13 cellular contexts compared by ENCODE assay signal in the genomic region with DNA sequence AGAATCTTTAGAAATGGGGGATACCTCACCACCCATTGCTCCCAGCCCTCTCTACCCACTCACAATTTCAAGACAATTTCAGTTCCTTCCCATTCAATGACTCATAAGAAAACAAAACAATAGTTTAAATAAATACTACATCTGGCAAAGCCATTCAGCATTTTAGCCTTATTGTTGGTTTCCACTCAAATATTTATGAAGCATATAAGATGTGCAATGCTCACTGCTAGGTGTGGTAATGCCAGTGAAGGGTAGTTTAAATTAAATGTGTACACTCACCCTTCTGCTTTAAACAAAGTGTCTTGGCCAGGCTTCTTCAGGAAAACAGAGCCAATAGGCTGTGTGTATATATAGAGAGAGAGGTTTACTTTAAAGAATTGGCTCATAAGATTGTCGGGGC. TPM values are rescaled to one million over a fixed set of nuclear protein-coding genes. Genes with fewer than 3 reads are reported as not detected.
A peak's percentile ranks its signal among the peaks of the same experiment; 100 is the strongest.
DNase-seq lines count a peak whose midpoint lies in the region; ATAC-seq, FAIRE-seq and TF ChIP-seq lines count a peak whose summit lies in the region.
"Had no signal": no experiment of that assay in that cellular context is flagged by ENCODE, and none has a peak within 500 bp of the region (broad histone marks: within the 10 kb centered on the region; RNA-seq: fewer than 3 reads in every experiment).

No MANE protein-coding gene starts in this region.

- intact Hi-C loops in GM12878 (cut with micrococcal nuclease; ENCODE audit: unreplicated experiment) (no loop called here), upper lobe of right lung (cut with DNase I) (no loop called here)

- H2AFZ ChIP-seq in GM12878 (ENCODE audit: control insufficient read depth, low read depth, low read length): no peak overlapping the region

- no peak overlapping the region for H3K4me2 ChIP-seq in GM12878 (ENCODE audit: control insufficient read depth, insufficient read depth)

- no peaks in the 10 kb centered on the region for H3K79me2 ChIP-seq in GM12878 (ENCODE audit: control insufficient read depth, insufficient read depth, low read length)

- H3K9ac ChIP-seq in GM12878 (ENCODE audit: control insufficient read depth, insufficient read depth, low read length) (no peak overlapping the region), stomach smooth muscle (ENCODE audit: low read length in 2 of 2) (no peak overlapping the region)

- TF ChIP-seq RAD21 in GM12878 (IDR thresholded peaks at IDR 0.05; ENCODE audit: insufficient read depth, low read depth, low read length): no peak

- H3K36me3 ChIP-seq in GM12878 (ENCODE audit: control insufficient read depth in 2 of 2, insufficient read depth in 2 of 2, low read length in 1 of 2) (no peaks in the 10 kb centered on the region), stomach smooth muscle (ENCODE audit: control insufficient read depth in 2 of 2, insufficient read depth in 2 of 2, low read length in 2 of 2) (no peaks in the 10 kb centered on the region), upper lobe of right lung (no peaks in the 10 kb centered on the region)
- no peaks in the 10 kb centered on the region for H3K36me3 ChIP-seq in effector memory CD4-positive, alpha-beta T cell (ENCODE audit: control insufficient read depth, insufficient read depth, low read length)
- H3K36me3 ChIP-seq: prostate gland had no signal

- no peaks in the 10 kb centered on the region for H3K9me3 ChIP-seq in GM12878 (replicated peaks; ENCODE audit: control insufficient read depth, insufficient read depth, low read length)
- H3K9me3 ChIP-seq in stomach smooth muscle (ENCODE audit: control insufficient read depth in 2 of 2, low read length in 2 of 2): no peaks in the 10 kb centered on the region
- no peaks in the 10 kb centered on the region for H3K9me3 ChIP-seq in upper lobe of right lung
- H3K9me3 ChIP-seq in effector memory CD4-positive, alpha-beta T cell (ENCODE audit: control insufficient read depth, low read length): no peaks in the 10 kb centered on the region
- H3K9me3 ChIP-seq: prostate gland had no signal

- 85% methylated on average over 1 of the region's 1 CpG for whole genome bisulfite sequencing in GM12878 (ENCODE audit: insufficient coverage, insufficient replicate concordance, low lambda C conversion rate, missing lambda C conversion rate)

- FAIRE-seq in GM12878 (lab: Jason Lieb, UNC) (no peak), GM12892 (lab: Jason Lieb, UNC) (no peak)
- FAIRE-seq: islet of Langerhans had no signal

- H3K4me1 ChIP-seq in GM12878 (ENCODE audit: control insufficient read depth, insufficient read depth, low read length): peaks cover 12% of the 10 kb centered on the region
- peaks cover 52% of the 10 kb centered on the region for H3K4me1 ChIP-seq in stomach smooth muscle (ENCODE audit: control insufficient read depth, insufficient read depth, low read length)
- peaks cover 34% of the 10 kb centered on the region for H3K4me1 ChIP-seq in upper lobe of right lung
- no peaks in the 10 kb centered on the region for H3K4me1 ChIP-seq in effector memory CD4-positive, alpha-beta T cell (ENCODE audit: control insufficient read depth, insufficient read depth, low read length, poor library complexity, severe bottlenecking)
- H3K4me1 ChIP-seq: prostate gland had no signal

- SMC1A ChIA-PET in GM12878 (lab: Charles Lee; ENCODE audit: uncharacterized antibody, unreplicated experiment): interaction anchor here (1.1 kb wide), 1 partner anchor 36 kb away, joined by 4 read pairs; no protein-coding TSS in a partner anchor

- RAD21 ChIA-PET in GM12878 (lab: Charles Lee; ENCODE audit: unreplicated experiment): no interaction called here

- H3K27me3 ChIP-seq in GM12878 (replicated peaks in 1 of 2; ENCODE audit: control insufficient read depth in 2 of 2, insufficient read depth in 2 of 2, low read length in 1 of 2): no peaks in the 10 kb centered on the region
- H3K27me3 ChIP-seq in stomach smooth muscle (ENCODE audit: control insufficient read depth in 1 of 2, insufficient read depth in 2 of 2, low read length in 2 of 2): no peaks in the 10 kb centered on the region
- H3K27me3 ChIP-seq in upper lobe of right lung: no peaks in the 10 kb centered on the region
- no peaks in the 10 kb centered on the region for H3K27me3 ChIP-seq in effector memory CD4-positive, alpha-beta T cell (replicated peaks; ENCODE audit: control insufficient read depth, insufficient read depth, low read length, poor library complexity, severe bottlenecking)

- POLR2A ChIA-PET in GM12878 (lab: Charles Lee): no interaction called here

- DNase-seq in DMS53 (lab: John Stamatoyannopoulos, UW): peak; percentile 25
- no peak for DNase-seq in DMS53 treated with DMSO at 0.1 percent for 48 hours (lab: John Stamatoyannopoulos, UW; ENCODE audit: unreplicated experiment)
- no peak for DNase-seq in GM12878 (ENCODE audit: low read depth, low spot score)
- peak; percentile 56 for DNase-seq in fibroblast of villous mesenchyme (ENCODE audit: low read depth)
- DNase-seq in upper lobe of right lung: no peak
- DNase-seq in effector memory CD4-positive, alpha-beta T cell: no peak
- DNase-seq in GM12892 (ENCODE audit: insufficient read length): no peak
- DNase-seq: activated T-cell treated with anti-CD3 and anti-CD28 coated beads, Interleukin-2, amount 50 U/mL, for 1 hour; T-cell had no signal

- H4K20me1 ChIP-seq in GM12878 (ENCODE audit: control insufficient read depth, insufficient read depth): no peaks in the 10 kb centered on the region

- no peak overlapping the region for H3K4me3 ChIP-seq in GM12878
- H3K4me3 ChIP-seq in fibroblast of villous mesenchyme (ENCODE audit: low read depth, low read length): no peak overlapping the region
- H3K4me3 ChIP-seq in stomach smooth muscle (ENCODE audit: low read length in 2 of 2): no peak overlapping the region
- no peak overlapping the region for H3K4me3 ChIP-seq in upper lobe of right lung
- H3K4me3 ChIP-seq in effector memory CD4-positive, alpha-beta T cell (ENCODE audit: insufficient read depth, low read depth, low read length, poor library complexity, severe bottlenecking): no peak overlapping the region
- H3K4me3 ChIP-seq: prostate gland had no signal

- H3K27ac ChIP-seq in GM12878 (ENCODE audit: control insufficient read depth, insufficient read depth) (no peak overlapping the region), stomach smooth muscle (ENCODE audit: low read length) (peak overlapping the region; percentile 75), upper lobe of right lung (no peak overlapping the region)
- H3K27ac ChIP-seq in effector memory CD4-positive, alpha-beta T cell (ENCODE audit: insufficient read depth, low read length, poor library complexity, severe bottlenecking): no peak overlapping the region
- H3K27ac ChIP-seq: 22Rv1, prostate gland had no signal

- TF ChIP-seq CTCF in GM12878 (IDR thresholded peaks at IDR 0.05 in 2 of 3, conservative IDR thresholded peaks at IDR 0.05 in 1 of 3; ENCODE audit: control insufficient read depth in 2 of 3, extremely low read depth in 1 of 3, insufficient read depth in 1 of 3, low read depth in 3 of 3, low read length in 3 of 3): no peak
- TF ChIP-seq CTCF in fibroblast of villous mesenchyme (IDR thresholded peaks at IDR 0.05; ENCODE audit: insufficient read depth, low read depth, low read length): no peak
- TF ChIP-seq CTCF in upper lobe of right lung (IDR thresholded peaks at IDR 0.05): no peak

- no TSS peak for BruUV-seq in GM12878 (replicated peaks; lab: Mats Ljungman, UMichigan)

- no peak for TF ChIP-seq EP300 in GM12878 (IDR thresholded peaks at IDR 0.05; ENCODE audit: borderline replicate concordance in 1 of 2, control insufficient read depth in 1 of 2, low read depth in 2 of 2, low read length in 2 of 2)

- in situ Hi-C loops in GM12878 (cut with MboI): no loop called here

- CTCF ChIA-PET in GM12878 (lab: Yijun Ruan, JAX): no interaction called here

- ATAC-seq in GM12878: peak; percentile 9; the same call in 1 of the 3 replicates
- no peak for ATAC-seq in upper lobe of right lung
- ATAC-seq: T-cell had no signal

- TF ChIP-seq POLR2A in GM12878 (IDR thresholded peaks at IDR 0.05; ENCODE audit: low read depth, low read length): no peak
- TF ChIP-seq POLR2A in GM12892 (IDR thresholded peaks at IDR 0.05; ENCODE audit: low read depth, low read length): no peak

TF ChIP-seq in GM12878, 131 proteins besides CTCF, POLR2A, EP300 and RAD21:
- TF ChIP-seq SPI1 (IDR thresholded peaks at IDR 0.05; ENCODE audit: borderline replicate concordance, insufficient read depth, low read depth, low read length) (peak; percentile 68), STAT3 (IDR thresholded peaks at IDR 0.05; ENCODE audit: low read depth, low read length) (no peak)
TF ChIP-seq in GM12878: peak in this region for 1.

RNA-seq across cellular contexts. Expression of gene INO80C, which starts 37.0 kb away (rescaled TPM):
- total RNA-seq in GM12878 (2013; cell fraction: nucleolus; rRNA removed): 39.2 and 40.2 TPM in 2 replicates
- total RNA-seq in GM12878 (2014; rRNA removed): 9.8 and 9.9 TPM in 2 replicates
- 16.0 and 18.1 TPM in 2 replicates for total RNA-seq in GM12878 (2014; rRNA removed; fragmentation: Illumina TruSeq; extraction: Trizol)
- total RNA-seq in GM12878 (2021): 29.3 and 30.7 TPM in 2 replicates
- polyA plus RNA-seq in GM12878 (2011; ENCODE audit: low read depth): 17.9 TPM
- 31.3 and 31.6 TPM in 2 replicates for polyA plus RNA-seq in GM12878 (2011; rRNA removed)
- polyA plus RNA-seq in GM12878 (2011; cell fraction: cytosol; rRNA removed): 27.9 and 34.4 TPM in 2 replicates
- 29.8 and 31.2 TPM in 2 replicates for polyA plus RNA-seq in GM12878 (2011; cell fraction: nucleus; rRNA removed)
- polyA plus RNA-seq in GM12878 (2012): 15.2 and 16.8 TPM in 2 replicates
- 32.8 and 34.2 TPM in 2 replicates for polyA plus RNA-seq in GM12878 (2014; fragmentation: Illumina TruSeq; extraction: Trizol)
- 10 to 100 TPM; 25.0 to 31.6 TPM for polyA plus RNA-seq in GM12878 (2014; fragmentation: Nextera tagmentation; extraction: Ambion mirVana)
- polyA plus RNA-seq in GM12878 (2014; rRNA removed): 29.7 and 43.2 TPM in 2 replicates
- 10 to 100 TPM; 28.3 to 30.9 TPM for polyA plus RNA-seq in GM12878 (2016; fragmentation: Nextera tagmentation; extraction: Ambion mirVana)
- 13.2 and 19.6 TPM in 2 replicates for polyA minus RNA-seq in GM12878 (2011; rRNA and poly(A)+ RNA removed)
- polyA minus RNA-seq in GM12878 (2011; cell fraction: cytosol; rRNA and poly(A)+ RNA removed): 4.9 and 10.4 TPM in 2 replicates
- 9.2 and 15.2 TPM in 2 replicates for polyA minus RNA-seq in GM12878 (2011; cell fraction: nucleus; rRNA and poly(A)+ RNA removed)
- 4.8 and 5.6 TPM in 2 replicates for total RNA-seq in fibroblast of villous mesenchyme
- total RNA-seq in upper lobe of right lung: 34.6 TPM
- 19.4 TPM for polyA plus RNA-seq in GM12892 (2012; ENCODE audit: missing spikeins)

Comparison
In these comparisons a context has a peak if more than half of its experiments do, and no peak if none do; other contexts are left out.
1. DNase-seq: peak in DMS53 (single experiment) and fibroblast of villous mesenchyme (single experiment); none in DMS53 treated with DMSO at 0.1 percent for 48 hours (single experiment), GM12878 (single experiment), upper lobe of right lung (single experiment), effector memory CD4-positive, alpha-beta T cell (0 of 3) and GM12892 (single experiment).